ENCODE assay signal across 8 cellular contexts in genomic region chr9:121326130-121326838, GRCh38. TPM values are rescaled to one million over a fixed set of nuclear protein-coding genes. Genes with fewer than 3 reads are reported as not detected.
DNase-seq lines count a peak whose midpoint lies in the region; ATAC-seq and TF ChIP-seq lines count a peak whose summit lies in the region.

No MANE protein-coding gene starts in this region.

- CTCF ChIA-PET in activated CD4-positive, alpha-beta T cell treated with anti-CD3 and anti-CD28 coated beads for 36 hours (lab: Charles Lee): no interaction called here

- peak; percentile 68 for DNase-seq in NCI-H2107 treated with DMSO at 0.1 percent for 48 hours (lab: John Stamatoyannopoulos, UW; ENCODE audit: unreplicated experiment)
- no peak for DNase-seq in NCI-H2107 (lab: John Stamatoyannopoulos, UW)
- peak; percentile 93 for DNase-seq in fibroblast of pulmonary artery (ENCODE audit: low read depth)
- DNase-seq in myocyte (ENCODE audit: low read depth): peak; percentile 77
- peak in 1 of 2 donors; percentile 99 for DNase-seq in vagina (ENCODE audit: extremely low spot score in 2 of 2)
- DNase-seq in activated CD4-positive, alpha-beta T cell treated with anti-CD3 and anti-CD28 coated beads for 36 hours: no peak
- DNase-seq in kidney tubule cell (ENCODE audit: low spot score): no peak

- H3K9me3 Mint-ChIP-seq in activated CD4-positive, alpha-beta T cell treated with anti-CD3 and anti-CD28 coated beads for 36 hours (ENCODE audit: low read depth): no peaks in the 10 kb centered on the region

- H3K36me3 Mint-ChIP-seq in activated CD4-positive, alpha-beta T cell treated with anti-CD3 and anti-CD28 coated beads for 36 hours (ENCODE audit: low read depth): no peaks in the 10 kb centered on the region

- H3K9me3 ChIP-seq in vagina: no peaks in the 10 kb centered on the region

- no peak overlapping the region for H3K4me3 Mint-ChIP-seq in activated CD4-positive, alpha-beta T cell treated with anti-CD3 and anti-CD28 coated beads for 36 hours

- no peak overlapping the region for H3K27ac Mint-ChIP-seq in activated CD4-positive, alpha-beta T cell treated with anti-CD3 and anti-CD28 coated beads for 36 hours

- no peaks in the 10 kb centered on the region for H3K27me3 ChIP-seq in vagina

- H3K4me1 ChIP-seq in vagina: peaks cover 77% of the 10 kb centered on the region

- peak overlapping the region; percentile 98 for H3K27ac ChIP-seq in vagina

- no peak for ATAC-seq in activated CD4-positive, alpha-beta T cell treated with anti-CD3 and anti-CD28 coated beads for 36 hours
- ATAC-seq in HG03175 (IDR thresholded peaks at IDR 0.05; ENCODE audit: unreplicated experiment): no peak

- POLR2A ChIA-PET in activated CD4-positive, alpha-beta T cell treated with anti-CD3 and anti-CD28 coated beads for 36 hours (lab: Charles Lee): interaction anchor here (0.5 kb wide), 1 partner anchor 75 kb away, joined by 3 read pairs; no protein-coding TSS in a partner anchor

- TF ChIP-seq CTCF in fibroblast of pulmonary artery (IDR thresholded peaks at IDR 0.05; ENCODE audit: low read length, missing control alignments): no peak
- TF ChIP-seq CTCF in vagina (IDR thresholded peaks at IDR 0.05): no peak

- H3K4me1 Mint-ChIP-seq in activated CD4-positive, alpha-beta T cell treated with anti-CD3 and anti-CD28 coated beads for 36 hours: peaks cover 6% of the 10 kb centered on the region

- H3K27me3 Mint-ChIP-seq in activated CD4-positive, alpha-beta T cell treated with anti-CD3 and anti-CD28 coated beads for 36 hours: no peaks in the 10 kb centered on the region

- peaks cover 15 to 96% of the 10 kb centered on the region in 2 donors for H3K36me3 ChIP-seq in vagina

- intact Hi-C loops in vagina (cut with DNase I): loop anchor here (2.0 kb wide), 1 partner anchor 47 kb away; no protein-coding TSS in a partner anchor
- intact Hi-C loops in activated CD4-positive, alpha-beta T cell treated with anti-CD3 and anti-CD28 coated beads for 36 hours (cut with DNase I, micrococcal nuclease): no loop called here

- H3K4me3 ChIP-seq in fibroblast of pulmonary artery (replicated peaks; ENCODE audit: low read depth, low read length) (no peak overlapping the region), vagina (no peak overlapping the region)

- peak in 1 of 2 donors; percentile 4 for TF ChIP-seq POLR2A in vagina (IDR thresholded peaks at IDR 0.05)

RNA-seq across cellular contexts. Expression of gene STOM, which starts 43.8 kb away (rescaled TPM):
- total RNA-seq in myocyte (30.3 and 31.3 TPM in 2 replicates), vagina (263 TPM)
- 28.6 TPM for polyA plus RNA-seq in myocyte (2012)
- 10 to 100 TPM; 34.7 to 44.5 TPM for total RNA-seq in activated CD4-positive, alpha-beta T cell treated with anti-CD3 and anti-CD28 coated beads for 36 hours

RNA-seq across cellular contexts. Expression of gene GSN, which starts 58.3 kb away (rescaled TPM):
- total RNA-seq in myocyte: 1,139 and 1,228 TPM in 2 replicates
- polyA plus RNA-seq in myocyte (2012): 898 TPM
- 2,053 TPM for total RNA-seq in vagina
- 1 to 10 TPM; 1.7 to 1.9 TPM for total RNA-seq in activated CD4-positive, alpha-beta T cell treated with anti-CD3 and anti-CD28 coated beads for 36 hours

Comparison
In these comparisons a context has a peak if more than half of its experiments do, and no peak if none do; other contexts are left out.
1. DNase-seq: peak in NCI-H2107 treated with DMSO at 0.1 percent for 48 hours (single experiment), fibroblast of pulmonary artery (single experiment) and myocyte (single experiment); none in NCI-H2107 (single experiment), activated CD4-positive, alpha-beta T cell treated with anti-CD3 and anti-CD28 coated beads for 36 hours (single experiment) and kidney tubule cell (single experiment).
2. RNA of gene GSN, which starts 58.3 kb away (total RNA-seq): 2,053 TPM in vagina (single experiment) and 1,139 to 1,228 TPM in myocyte; 1.7 to 1.9 TPM in activated CD4-positive, alpha-beta T cell treated with anti-CD3 and anti-CD28 coated beads for 36 hours; every median in the first group is over 100 times any median in the second.